Comparison of ENCODE assay signal across 12 cellular contexts in the genomic region with DNA sequence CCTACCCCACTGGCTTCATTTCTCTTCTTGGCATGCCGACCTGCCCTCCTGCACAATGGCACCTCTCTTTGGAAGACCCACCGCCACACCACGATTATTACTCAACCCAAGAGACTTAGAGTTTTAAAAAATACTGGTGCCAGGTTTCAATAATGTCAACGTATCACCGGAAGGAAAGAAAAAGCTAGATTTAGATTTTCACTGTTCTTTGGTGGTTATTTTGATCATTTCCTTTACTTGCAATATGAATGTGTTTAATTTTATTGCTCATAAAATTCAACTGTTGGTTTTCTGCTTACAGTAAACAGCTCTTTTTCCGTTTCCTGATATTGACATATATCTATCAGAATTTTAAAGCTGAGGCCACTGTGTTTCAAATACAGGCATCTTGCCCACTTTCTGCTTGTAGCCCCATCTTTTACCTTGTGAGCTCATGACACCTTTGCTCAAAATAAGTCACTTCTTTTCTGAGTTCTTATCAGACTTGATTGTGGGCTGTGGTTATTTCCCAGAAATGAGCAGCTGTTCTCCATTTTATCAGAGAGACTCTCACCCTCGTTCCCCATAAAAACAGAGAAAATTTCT.
DNase-seq lines count a peak whose midpoint lies in the region; ATAC-seq, FAIRE-seq and TF ChIP-seq lines count a peak whose summit lies in the region.
"Had no signal": no experiment of that assay in that cellular context is flagged by ENCODE, and none has a peak within 500 bp of the region (broad histone marks: within the 10 kb centered on the region; RNA-seq: fewer than 3 reads in every experiment).

No MANE protein-coding gene starts in this region.

- 45 to 57% (median 50%) methylated on average over 7 of the region's 7 CpGs for WGBS in spleen, 5 donors
- WGBS in pancreas, 2 donors: 79 to 88% methylated on average over 7 of the region's 7 CpGs

- H3K36me3 Mint-ChIP-seq in T-helper 2 cell treated with Interferon-gamma antibody and Interleukin-4, amounts not matched to agents 5 μg/mL and 100 μg/mL, for 36 hours (ENCODE audit: low read depth): peaks cover 16% of the 10 kb centered on the region

- H3K27ac ChIP-seq in coronary artery: peak overlapping the region in 1 of 2 donors; percentile 5
- peak overlapping the region; percentile 16 to 81 (median 67) for H3K27ac ChIP-seq in spleen
- H3K27ac ChIP-seq in pancreas: no peak overlapping the region
- H3K27ac ChIP-seq in tibial artery: no peak overlapping the region
- H3K27ac ChIP-seq: KMS-11 had no signal

- DNase-seq in GF-D8 (lab: John Stamatoyannopoulos, UW): peak; percentile 40
- peak; percentile 65 for DNase-seq in T-helper 2 cell treated with Interferon-gamma antibody and Interleukin-4, amounts not matched to agents 5 μg/mL and 100 μg/mL, for 36 hours (ENCODE audit: low spot score)
- no peak for DNase-seq in coronary artery (ENCODE audit: low spot score)
- no peak for DNase-seq in spleen
- no peak for DNase-seq in pancreas
- DNase-seq in tibial artery: no peak
- DNase-seq in G401 (ENCODE audit: low spot score): no peak
- DNase-seq: body of pancreas, midbrain, NCI-H526 treated with DMSO at 0.1 percent for 48 hours had no signal

- no peaks in the 10 kb centered on the region for H3K27me3 Mint-ChIP-seq in T-helper 2 cell treated with Interferon-gamma antibody and Interleukin-4, amounts not matched to agents 5 μg/mL and 100 μg/mL, for 36 hours (ENCODE audit: low read depth)

- ATAC-seq in HG03097 (IDR thresholded peaks at IDR 0.05; ENCODE audit: low FRiP score, unreplicated experiment) (no peak), pancreas (no peak)
- ATAC-seq: body of pancreas had no signal

- H3K27me3 ChIP-seq in spleen (replicated peaks in 1 of 7): peaks cover 0 to 3% (median 0%) of the 10 kb centered on the region in 7 donors
- no peaks in the 10 kb centered on the region for H3K27me3 ChIP-seq in pancreas
- no peaks in the 10 kb centered on the region for H3K27me3 ChIP-seq in tibial artery
- H3K27me3 ChIP-seq: body of pancreas had no signal

- FAIRE-seq in pancreas (lab: Jason Lieb, UNC): no peak

- no peak for TF ChIP-seq CTCF in coronary artery (IDR thresholded peaks at IDR 0.05)
- TF ChIP-seq CTCF in spleen (IDR thresholded peaks at IDR 0.05 in 8 of 11, conservative IDR thresholded peaks at IDR 0.05 in 3 of 11): no peak
- TF ChIP-seq CTCF in pancreas (IDR thresholded peaks at IDR 0.05): no peak
- no peak for TF ChIP-seq CTCF in tibial artery (IDR thresholded peaks at IDR 0.05)

- peak overlapping the region; percentile 74 for H3K4me3 ChIP-seq in coronary artery
- peak overlapping the region in 1 of 8 donors; percentile 15 for H3K4me3 ChIP-seq in spleen
- H3K4me3 ChIP-seq in pancreas: no peak overlapping the region
- no peak overlapping the region for H3K4me3 ChIP-seq in tibial artery
- H3K4me3 ChIP-seq: body of pancreas had no signal

- peak overlapping the region; percentile 94 for H3K4me3 Mint-ChIP-seq in T-helper 2 cell treated with Interferon-gamma antibody and Interleukin-4, amounts not matched to agents 5 μg/mL and 100 μg/mL, for 36 hours

- peaks cover 51% of the 10 kb centered on the region for H3K4me1 Mint-ChIP-seq in T-helper 2 cell treated with Interferon-gamma antibody and Interleukin-4, amounts not matched to agents 5 μg/mL and 100 μg/mL, for 36 hours (ENCODE audit: low read depth)

- intact Hi-C loops in spleen (cut with DNase I; ENCODE audit: low total_unique reads) (no loop called here), pancreas (cut with DNase I) (no loop called here), tibial artery (cut with DNase I; ENCODE audit: low total_unique reads) (no loop called here)

- H3K4me1 ChIP-seq in spleen (peaks cover 0 to 50% (median 17%) of the 10 kb centered on the region in 6 donors), pancreas (peaks cover 0 to 13% (median 0%) of the 10 kb centered on the region in 3 donors), tibial artery (peaks cover 0 to 33% (median 12%) of the 10 kb centered on the region in 4 donors)

- H3K36me3 ChIP-seq in spleen (no peaks in the 10 kb centered on the region), pancreas (no peaks in the 10 kb centered on the region), tibial artery (no peaks in the 10 kb centered on the region)

- no peaks in the 10 kb centered on the region for H3K9me3 ChIP-seq in spleen
- H3K9me3 ChIP-seq in pancreas: no peaks in the 10 kb centered on the region
- no peaks in the 10 kb centered on the region for H3K9me3 ChIP-seq in tibial artery
- H3K9me3 ChIP-seq: body of pancreas had no signal

- in situ Hi-C loops in G401 (cut with HindIII; ENCODE audit: low sequenced_read_pairs): no loop called here

- no peak for TF ChIP-seq POLR2A in spleen (IDR thresholded peaks at IDR 0.05)

- no peaks in the 10 kb centered on the region for H3K9me3 Mint-ChIP-seq in T-helper 2 cell treated with Interferon-gamma antibody and Interleukin-4, amounts not matched to agents 5 μg/mL and 100 μg/mL, for 36 hours

- peak overlapping the region; percentile 99 for H3K27ac Mint-ChIP-seq in T-helper 2 cell treated with Interferon-gamma antibody and Interleukin-4, amounts not matched to agents 5 μg/mL and 100 μg/mL, for 36 hours

Comparison
In these comparisons a context has a peak if more than half of its experiments do, and no peak if none do; other contexts are left out.
1. DNase-seq: peak in GF-D8 (single experiment) and T-helper 2 cell treated with Interferon-gamma antibody and Interleukin-4, amounts not matched to agents 5 μg/mL and 100 μg/mL, for 36 hours (single experiment); none in coronary artery (single experiment), spleen (single experiment), pancreas (0 of 6), tibial artery (0 of 2) and G401 (single experiment).
2. H3K27ac ChIP-seq: peak in spleen (8 of 8); none in pancreas (0 of 4) and tibial artery (0 of 2).